In the genomic region with DNA sequence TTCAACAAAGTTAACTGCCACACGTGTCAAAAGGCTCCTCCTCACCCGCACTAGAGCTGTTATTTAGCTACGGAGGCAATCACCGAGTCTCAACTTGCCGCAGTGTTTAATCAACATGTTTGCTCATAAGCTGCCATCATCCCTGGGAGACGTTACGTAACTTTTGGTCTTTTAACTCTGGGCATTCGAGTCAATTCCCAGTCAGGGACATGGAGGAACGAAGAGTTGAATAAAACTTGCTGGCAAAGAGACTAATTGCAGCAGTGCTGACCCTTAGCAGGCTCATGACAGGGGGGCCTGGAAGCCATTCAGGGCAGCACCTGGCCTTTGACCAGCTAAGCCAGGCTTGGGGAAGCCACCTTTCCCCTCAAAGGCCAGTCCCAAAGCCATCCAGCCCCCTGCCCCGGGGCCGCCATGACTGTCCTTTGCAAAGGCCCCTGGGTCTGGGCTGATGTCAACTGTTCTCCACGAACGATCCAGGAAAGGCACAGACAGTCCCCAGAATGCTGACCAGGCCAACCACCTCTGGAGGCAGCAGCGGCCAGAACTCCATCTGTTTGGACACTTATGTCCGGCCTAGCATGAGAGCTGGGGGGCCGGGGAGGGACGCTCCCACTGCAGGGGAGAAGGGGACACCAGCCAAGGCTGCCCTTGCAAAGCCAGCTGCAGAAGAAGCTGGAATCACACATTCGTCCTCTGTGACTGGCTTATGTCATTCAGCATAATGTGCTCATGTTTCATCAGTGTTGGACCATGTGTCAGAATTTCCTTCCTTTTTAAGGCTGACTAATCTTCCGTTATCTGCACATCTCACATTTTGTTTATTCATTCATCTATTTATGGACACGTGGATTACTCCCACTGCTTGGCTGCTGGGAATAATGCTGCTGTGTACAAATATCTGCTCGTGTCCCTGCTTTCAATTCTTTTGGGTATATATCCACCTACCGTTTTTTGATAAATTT, we compare ENCODE assay signal across 1 cellular context.
TF ChIP-seq lines count a peak whose summit lies in the region.

No MANE protein-coding gene starts in this region.

TF ChIP-seq in HepG2, 621 proteins besides CTCF, POLR2A, EP300 and RAD21 (continued from another document and continues in another):
- TF ChIP-seq, protein P1, sequence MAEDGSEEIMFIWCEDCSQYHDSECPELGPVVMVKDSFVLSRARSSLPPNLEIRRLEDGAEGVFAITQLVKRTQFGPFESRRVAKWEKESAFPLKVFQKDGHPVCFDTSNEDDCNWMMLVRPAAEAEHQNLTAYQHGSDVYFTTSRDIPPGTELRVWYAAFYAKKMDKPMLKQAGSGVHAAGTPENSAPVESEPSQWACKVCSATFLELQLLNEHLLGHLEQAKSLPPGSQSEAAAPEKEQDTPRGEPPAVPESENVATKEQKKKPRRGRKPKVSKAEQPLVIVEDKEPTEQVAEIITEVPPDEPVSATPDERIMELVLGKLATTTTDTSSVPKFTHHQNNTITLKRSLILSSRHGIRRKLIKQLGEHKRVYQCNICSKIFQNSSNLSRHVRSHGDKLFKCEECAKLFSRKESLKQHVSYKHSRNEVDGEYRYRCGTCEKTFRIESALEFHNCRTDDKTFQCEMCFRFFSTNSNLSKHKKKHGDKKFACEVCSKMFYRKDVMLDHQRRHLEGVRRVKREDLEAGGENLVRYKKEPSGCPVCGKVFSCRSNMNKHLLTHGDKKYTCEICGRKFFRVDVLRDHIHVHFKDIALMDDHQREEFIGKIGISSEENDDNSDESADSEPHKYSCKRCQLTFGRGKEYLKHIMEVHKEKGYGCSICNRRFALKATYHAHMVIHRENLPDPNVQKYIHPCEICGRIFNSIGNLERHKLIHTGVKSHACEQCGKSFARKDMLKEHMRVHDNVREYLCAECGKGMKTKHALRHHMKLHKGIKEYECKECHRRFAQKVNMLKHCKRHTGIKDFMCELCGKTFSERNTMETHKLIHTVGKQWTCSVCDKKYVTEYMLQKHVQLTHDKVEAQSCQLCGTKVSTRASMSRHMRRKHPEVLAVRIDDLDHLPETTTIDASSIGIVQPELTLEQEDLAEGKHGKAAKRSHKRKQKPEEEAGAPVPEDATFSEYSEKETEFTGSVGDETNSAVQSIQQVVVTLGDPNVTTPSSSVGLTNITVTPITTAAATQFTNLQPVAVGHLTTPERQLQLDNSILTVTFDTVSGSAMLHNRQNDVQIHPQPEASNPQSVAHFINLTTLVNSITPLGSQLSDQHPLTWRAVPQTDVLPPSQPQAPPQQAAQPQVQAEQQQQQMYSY (CRISPR knock-in tag; IDR thresholded peaks at IDR 0.05), result no peak
- TF ChIP-seq, protein P2, sequence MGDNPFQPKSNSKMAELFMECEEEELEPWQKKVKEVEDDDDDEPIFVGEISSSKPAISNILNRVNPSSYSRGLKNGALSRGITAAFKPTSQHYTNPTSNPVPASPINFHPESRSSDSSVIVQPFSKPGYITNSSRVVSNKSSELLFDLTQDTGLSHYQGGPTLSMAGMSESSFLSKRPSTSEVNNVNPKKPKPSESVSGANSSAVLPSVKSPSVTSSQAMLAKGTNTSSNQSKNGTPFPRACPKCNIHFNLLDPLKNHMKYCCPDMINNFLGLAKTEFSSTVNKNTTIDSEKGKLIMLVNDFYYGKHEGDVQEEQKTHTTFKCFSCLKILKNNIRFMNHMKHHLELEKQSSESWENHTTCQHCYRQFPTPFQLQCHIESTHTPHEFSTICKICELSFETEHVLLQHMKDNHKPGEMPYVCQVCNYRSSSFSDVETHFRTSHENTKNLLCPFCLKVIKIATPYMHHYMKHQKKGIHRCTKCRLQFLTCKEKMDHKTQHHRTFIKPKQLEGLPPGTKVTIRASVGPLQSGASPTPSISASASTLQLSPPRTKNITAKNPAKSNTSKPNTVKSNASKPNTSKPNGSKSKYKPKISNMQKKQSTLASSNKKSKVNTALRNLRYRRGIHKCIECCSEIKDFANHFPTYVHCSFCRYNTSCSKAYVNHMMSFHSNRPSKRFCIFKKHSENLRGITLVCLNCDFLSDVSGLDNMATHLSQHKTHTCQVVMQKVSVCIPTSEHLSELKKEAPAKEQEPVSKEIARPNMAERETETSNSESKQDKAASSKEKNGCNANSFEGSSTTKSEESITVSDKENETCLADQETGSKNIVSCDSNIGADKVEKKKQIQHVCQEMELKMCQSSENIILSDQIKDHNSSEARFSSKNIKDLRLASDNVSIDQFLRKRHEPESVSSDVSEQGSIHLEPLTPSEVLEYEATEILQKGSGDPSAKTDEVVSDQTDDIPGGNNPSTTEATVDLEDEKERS (CRISPR knock-in tag; IDR thresholded peaks at IDR 0.05), result no peak
- no peak for TF ChIP-seq NKX3-1 (CRISPR knock-in tag; IDR thresholded peaks at IDR 0.05)
- TF ChIP-seq ELF3 (CRISPR knock-in tag; IDR thresholded peaks at IDR 0.05), result 0 out of 2 replicates have a peak, but pooled peaks have one; percentile 3
- TF ChIP-seq, protein P3, sequence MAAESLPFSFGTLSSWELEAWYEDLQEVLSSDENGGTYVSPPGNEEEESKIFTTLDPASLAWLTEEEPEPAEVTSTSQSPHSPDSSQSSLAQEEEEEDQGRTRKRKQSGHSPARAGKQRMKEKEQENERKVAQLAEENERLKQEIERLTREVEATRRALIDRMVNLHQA (CRISPR knock-in tag; IDR thresholded peaks at IDR 0.05), result no peak
- no peak; the same call in 1 of the 2 replicates for TF ChIP-seq CHD4 (IDR thresholded peaks at IDR 0.05; ENCODE audit: borderline replicate concordance, low read length)
- no peak for TF ChIP-seq ZSCAN25 (CRISPR knock-in tag; IDR thresholded peaks at IDR 0.05)
- TF ChIP-seq ELF1 (CRISPR knock-in tag; IDR thresholded peaks at IDR 0.05), result peak; percentile 38; the same call in 1 of the 2 replicates
- TF ChIP-seq, protein P4, sequence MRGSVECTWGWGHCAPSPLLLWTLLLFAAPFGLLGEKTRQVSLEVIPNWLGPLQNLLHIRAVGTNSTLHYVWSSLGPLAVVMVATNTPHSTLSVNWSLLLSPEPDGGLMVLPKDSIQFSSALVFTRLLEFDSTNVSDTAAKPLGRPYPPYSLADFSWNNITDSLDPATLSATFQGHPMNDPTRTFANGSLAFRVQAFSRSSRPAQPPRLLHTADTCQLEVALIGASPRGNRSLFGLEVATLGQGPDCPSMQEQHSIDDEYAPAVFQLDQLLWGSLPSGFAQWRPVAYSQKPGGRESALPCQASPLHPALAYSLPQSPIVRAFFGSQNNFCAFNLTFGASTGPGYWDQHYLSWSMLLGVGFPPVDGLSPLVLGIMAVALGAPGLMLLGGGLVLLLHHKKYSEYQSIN (CRISPR knock-in tag; IDR thresholded peaks at IDR 0.05; ENCODE audit: borderline replicate concordance), result no peak
- TF ChIP-seq ZNF264 (CRISPR knock-in tag; IDR thresholded peaks at IDR 0.05), result peak; percentile 82
- no peak for TF ChIP-seq PRMT3 (CRISPR knock-in tag; IDR thresholded peaks at IDR 0.05; ENCODE audit: borderline replicate concordance, low read depth)
- TF ChIP-seq, protein P5, sequence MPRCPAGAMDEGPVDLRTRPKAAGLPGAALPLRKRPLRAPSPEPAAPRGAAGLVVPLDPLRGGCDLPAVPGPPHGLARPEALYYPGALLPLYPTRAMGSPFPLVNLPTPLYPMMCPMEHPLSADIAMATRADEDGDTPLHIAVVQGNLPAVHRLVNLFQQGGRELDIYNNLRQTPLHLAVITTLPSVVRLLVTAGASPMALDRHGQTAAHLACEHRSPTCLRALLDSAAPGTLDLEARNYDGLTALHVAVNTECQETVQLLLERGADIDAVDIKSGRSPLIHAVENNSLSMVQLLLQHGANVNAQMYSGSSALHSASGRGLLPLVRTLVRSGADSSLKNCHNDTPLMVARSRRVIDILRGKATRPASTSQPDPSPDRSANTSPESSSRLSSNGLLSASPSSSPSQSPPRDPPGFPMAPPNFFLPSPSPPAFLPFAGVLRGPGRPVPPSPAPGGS (CRISPR knock-in tag; IDR thresholded peaks at IDR 0.05), result no peak
- no peak for TF ChIP-seq ZNF7 (CRISPR knock-in tag; IDR thresholded peaks at IDR 0.05)
- no peak for TF ChIP-seq ZNF260 (CRISPR knock-in tag; IDR thresholded peaks at IDR 0.05; ENCODE audit: borderline replicate concordance, low read depth)
- peak; percentile 36 for TF ChIP-seq YY1 (IDR thresholded peaks at IDR 0.05; ENCODE audit: insufficient read depth, insufficient replicate concordance, low read depth, low read length)
- no peak for TF ChIP-seq ZBTB3 (CRISPR knock-in tag; IDR thresholded peaks at IDR 0.05; ENCODE audit: borderline replicate concordance, low read depth)
- TF ChIP-seq, protein P6, sequence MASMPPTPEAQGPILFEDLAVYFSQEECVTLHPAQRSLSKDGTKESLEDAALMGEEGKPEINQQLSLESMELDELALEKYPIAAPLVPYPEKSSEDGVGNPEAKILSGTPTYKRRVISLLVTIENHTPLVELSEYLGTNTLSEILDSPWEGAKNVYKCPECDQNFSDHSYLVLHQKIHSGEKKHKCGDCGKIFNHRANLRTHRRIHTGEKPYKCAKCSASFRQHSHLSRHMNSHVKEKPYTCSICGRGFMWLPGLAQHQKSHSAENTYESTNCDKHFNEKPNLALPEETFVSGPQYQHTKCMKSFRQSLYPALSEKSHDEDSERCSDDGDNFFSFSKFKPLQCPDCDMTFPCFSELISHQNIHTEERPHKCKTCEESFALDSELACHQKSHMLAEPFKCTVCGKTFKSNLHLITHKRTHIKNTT (CRISPR knock-in tag; IDR thresholded peaks at IDR 0.05), result no peak
- no peak for TF ChIP-seq PCBP1 (IDR thresholded peaks at IDR 0.05; ENCODE audit: borderline replicate concordance, low read depth, low read length)
- no peak for TF ChIP-seq SIN3A (IDR thresholded peaks at IDR 0.05; ENCODE audit: borderline replicate concordance, low read depth, low read length)
- TF ChIP-seq ZNF180 (CRISPR knock-in tag; IDR thresholded peaks at IDR 0.05; ENCODE audit: borderline replicate concordance, low read depth), result no peak
- peak; percentile 93 for TF ChIP-seq HOXA3 (CRISPR knock-in tag; IDR thresholded peaks at IDR 0.05)
- TF ChIP-seq ZNF891 (CRISPR knock-in tag; IDR thresholded peaks at IDR 0.05), result no peak
- no peak for TF ChIP-seq ZNF589 (CRISPR knock-in tag; conservative IDR thresholded peaks at IDR 0.05)
- TF ChIP-seq, protein P7, sequence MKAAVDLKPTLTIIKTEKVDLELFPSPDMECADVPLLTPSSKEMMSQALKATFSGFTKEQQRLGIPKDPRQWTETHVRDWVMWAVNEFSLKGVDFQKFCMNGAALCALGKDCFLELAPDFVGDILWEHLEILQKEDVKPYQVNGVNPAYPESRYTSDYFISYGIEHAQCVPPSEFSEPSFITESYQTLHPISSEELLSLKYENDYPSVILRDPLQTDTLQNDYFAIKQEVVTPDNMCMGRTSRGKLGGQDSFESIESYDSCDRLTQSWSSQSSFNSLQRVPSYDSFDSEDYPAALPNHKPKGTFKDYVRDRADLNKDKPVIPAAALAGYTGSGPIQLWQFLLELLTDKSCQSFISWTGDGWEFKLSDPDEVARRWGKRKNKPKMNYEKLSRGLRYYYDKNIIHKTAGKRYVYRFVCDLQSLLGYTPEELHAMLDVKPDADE (CRISPR knock-in tag; IDR thresholded peaks at IDR 0.05), result no peak
- peak; percentile 87 for TF ChIP-seq SP5 (CRISPR knock-in tag; IDR thresholded peaks at IDR 0.05; ENCODE audit: borderline replicate concordance, low read depth)
- no peak for TF ChIP-seq TOE1 (CRISPR knock-in tag; IDR thresholded peaks at IDR 0.05)
- 0 out of 2 replicates have a peak, but pooled peaks have one; percentile 30 for TF ChIP-seq ZNF451 (CRISPR knock-in tag; IDR thresholded peaks at IDR 0.05)
- no peak for TF ChIP-seq KDM5B (CRISPR knock-in tag; IDR thresholded peaks at IDR 0.05; ENCODE audit: borderline replicate concordance)
- TF ChIP-seq ZNF468 (CRISPR knock-in tag; IDR thresholded peaks at IDR 0.05), result no peak
- TF ChIP-seq, protein P8, sequence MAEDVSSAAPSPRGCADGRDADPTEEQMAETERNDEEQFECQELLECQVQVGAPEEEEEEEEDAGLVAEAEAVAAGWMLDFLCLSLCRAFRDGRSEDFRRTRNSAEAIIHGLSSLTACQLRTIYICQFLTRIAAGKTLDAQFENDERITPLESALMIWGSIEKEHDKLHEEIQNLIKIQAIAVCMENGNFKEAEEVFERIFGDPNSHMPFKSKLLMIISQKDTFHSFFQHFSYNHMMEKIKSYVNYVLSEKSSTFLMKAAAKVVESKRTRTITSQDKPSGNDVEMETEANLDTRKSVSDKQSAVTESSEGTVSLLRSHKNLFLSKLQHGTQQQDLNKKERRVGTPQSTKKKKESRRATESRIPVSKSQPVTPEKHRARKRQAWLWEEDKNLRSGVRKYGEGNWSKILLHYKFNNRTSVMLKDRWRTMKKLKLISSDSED (CRISPR knock-in tag; IDR thresholded peaks at IDR 0.05), result no peak
- TF ChIP-seq ZNF10 (CRISPR knock-in tag; IDR thresholded peaks at IDR 0.05; ENCODE audit: borderline replicate concordance, low read depth), result no peak
- peak; percentile 76; the same call in 1 of the 2 replicates for TF ChIP-seq ARNTL (CRISPR knock-in tag; IDR thresholded peaks at IDR 0.05)
- no peak for TF ChIP-seq ZSCAN22 (CRISPR knock-in tag; IDR thresholded peaks at IDR 0.05)
- TF ChIP-seq PTBP1 (IDR thresholded peaks at IDR 0.05; ENCODE audit: low read depth, low read length, poor library complexity, severe bottlenecking), result no peak
- peak; percentile 74 for TF ChIP-seq KAT7 (CRISPR knock-in tag; IDR thresholded peaks at IDR 0.05; ENCODE audit: borderline replicate concordance)
- TF ChIP-seq NR1H2 (CRISPR knock-in tag; IDR thresholded peaks at IDR 0.05; ENCODE audit: borderline replicate concordance, low read depth), result no peak
- no peak for TF ChIP-seq GABPB1 (CRISPR knock-in tag; IDR thresholded peaks at IDR 0.05)
- TF ChIP-seq KDM2A (CRISPR knock-in tag; IDR thresholded peaks at IDR 0.05; ENCODE audit: borderline replicate concordance, low read depth), result no peak; the same call in 1 of the 2 replicates
- peak; percentile 62; the same call in 1 of the 2 replicates for TF ChIP-seq CBFB (CRISPR knock-in tag; IDR thresholded peaks at IDR 0.05)
- no peak for TF ChIP-seq PHF20 (CRISPR knock-in tag; IDR thresholded peaks at IDR 0.05)
- no peak for TF ChIP-seq FOXM1 (CRISPR knock-in tag; IDR thresholded peaks at IDR 0.05)
